8 cellular contexts compared by ENCODE assay signal in genomic region chr16:30956601-30957455, GRCh38. TPM values are rescaled to one million over a fixed set of nuclear protein-coding genes. Genes with fewer than 3 reads are reported as not detected.
DNase-seq lines count a peak whose midpoint lies in the region; ATAC-seq and TF ChIP-seq lines count a peak whose summit lies in the region.

No MANE protein-coding gene starts in this region.

- peaks cover 36% of the 10 kb centered on the region for H3K36me3 ChIP-seq in NT2/D1 (ENCODE audit: insufficient read depth, insufficient read length, low read length)
- peaks cover 5% of the 10 kb centered on the region for H3K36me3 ChIP-seq in mucosa of descending colon (ENCODE audit: low read depth)

- in situ Hi-C loops in GM18951 (cut with MboI; ENCODE audit: low sequenced_read_pairs, unreplicated experiment), result no loop called here

- peak; percentile 37 for TF ChIP-seq CTCF in AG09309 (IDR thresholded peaks at IDR 0.05; ENCODE audit: control insufficient read depth, insufficient read depth, low read depth, low read length, missing control alignments)
- no peak for TF ChIP-seq CTCF in mucosa of descending colon (IDR thresholded peaks at IDR 0.05)

- H3K4me1 ChIP-seq in NT2/D1 (ENCODE audit: insufficient read depth, insufficient read length), result peaks cover 20% of the 10 kb centered on the region
- H3K4me1 ChIP-seq in mucosa of descending colon (ENCODE audit: low read depth), result peaks cover 12% of the 10 kb centered on the region

- ATAC-seq in HG03460 (IDR thresholded peaks at IDR 0.05; ENCODE audit: unreplicated experiment) (peak; percentile 47), mucosa of descending colon (peak; percentile 78)

- peak; percentile 35 for TF ChIP-seq POLR2A in GM18951 (IDR thresholded peaks at IDR 0.05; ENCODE audit: extremely low read depth, insufficient read depth, insufficient read length)

- H3K27me3 ChIP-seq in NT2/D1 (ENCODE audit: insufficient read depth, insufficient read length), result no peaks in the 10 kb centered on the region

- H3K9me3 ChIP-seq in NT2/D1 (ENCODE audit: insufficient read depth, low read length) (no peaks in the 10 kb centered on the region), mucosa of descending colon (no peaks in the 10 kb centered on the region)

- DNase-seq in AG09309 (ENCODE audit: low read depth) (no peak), NT2/D1 (ENCODE audit: low read depth, low spot score) (no peak), epidermal melanocyte (ENCODE audit: insufficient read length, low spot score) (peak; percentile 54), mucosa of descending colon (peak; percentile 83 to 90 (median 89))
- DNase-seq in activated CD8-positive, alpha-beta memory T cell treated with anti-CD3 and anti-CD28 coated beads, Interleukin-2, amount 50 U/mL, for 48 hours, result peak; percentile 97
- peak; percentile 86 for DNase-seq in stimulated activated CD8-positive, alpha-beta memory T cell treated with anti-CD3 and anti-CD28 coated beads, Interleukin-4, amount 100 ng/mL, for 24 hours (ENCODE audit: low read depth)

- peak overlapping the region; percentile 97 for H3K9ac ChIP-seq in NT2/D1 (ENCODE audit: insufficient read length, low read depth)

- peak overlapping the region; percentile 94 for H3K4me3 ChIP-seq in AG09309 (ENCODE audit: control insufficient read depth, low read depth, low read length)
- peak overlapping the region; percentile 87 for H3K4me3 ChIP-seq in NT2/D1 (ENCODE audit: insufficient read length, low read depth)
- H3K4me3 ChIP-seq in mucosa of descending colon, result peak overlapping the region; percentile 74

- intact Hi-C loops in mucosa of descending colon (cut with DNase I, micrococcal nuclease), result no loop called here

RNA-seq across cellular contexts. Expression of gene SETD1A, which starts 0.7 kb away (rescaled TPM):
- total RNA-seq in mucosa of descending colon, result 10 to 100 TPM; 13.4 to 24.7 (median 13.7) TPM

RNA-seq across cellular contexts. Expression of gene ORAI3, which starts 8.0 kb away (rescaled TPM):
- 10 to 100 TPM; 14.6 to 24.6 (median 15.4) TPM for total RNA-seq in mucosa of descending colon

RNA-seq across cellular contexts. Expression of gene HSD3B7, which starts 28.2 kb away (rescaled TPM):
- total RNA-seq in mucosa of descending colon, result 10 to 100 TPM; 16.5 to 27.7 (median 23.2) TPM

RNA-seq across cellular contexts. Expression of gene FBXL19, which starts 33.5 kb away (rescaled TPM):
- 10 to 100 TPM; 17.6 to 30.3 (median 22.4) TPM for total RNA-seq in mucosa of descending colon

RNA-seq across cellular contexts. Expression of gene STX1B, which starts 53.6 kb away (rescaled TPM):
- total RNA-seq in mucosa of descending colon, result 1 to 10 TPM in 1 of 3 donors, under 1 TPM in 2; 0.14 to 2.8 (median 0.84) TPM

Comparison
In these comparisons a context has a peak if more than half of its experiments do, and no peak if none do; other contexts are left out.
1. DNase-seq: peak in activated CD8-positive, alpha-beta memory T cell treated with anti-CD3 and anti-CD28 coated beads, Interleukin-2, amount 50 U/mL, for 48 hours (single experiment), epidermal melanocyte (single experiment), mucosa of descending colon (3 of 3) and stimulated activated CD8-positive, alpha-beta memory T cell treated with anti-CD3 and anti-CD28 coated beads, Interleukin-4, amount 100 ng/mL, for 24 hours (single experiment); none in AG09309 (single experiment) and NT2/D1 (single experiment).
2. Peak in every context shown above with its lines, with median percentiles within 50 percentile points of each other: H3K4me3 ChIP-seq.